13 cellular contexts compared by ENCODE assay signal in genomic region chr9:16257604-16258003, GRCh38.
A peak's percentile ranks its signal among the peaks of the same experiment; 100 is the strongest.
DNase-seq lines count a peak whose midpoint lies in the region; ATAC-seq and TF ChIP-seq lines count a peak whose summit lies in the region.
"Had no signal": no experiment of that assay in that cellular context is flagged by ENCODE, and none has a peak within 500 bp of the region (broad histone marks: within the 10 kb centered on the region; RNA-seq: fewer than 3 reads in every experiment).

No MANE protein-coding gene starts in this region.

- H3K36me3 ChIP-seq in BJ (ENCODE audit: control insufficient read depth, insufficient read depth, low read length) (no peaks in the 10 kb centered on the region), mesendoderm (ENCODE audit: control insufficient read depth, insufficient read depth, low read length) (no peaks in the 10 kb centered on the region)

- H3K27me3 ChIP-seq in BJ (ENCODE audit: control insufficient read depth, insufficient read depth, low read length) (no peaks in the 10 kb centered on the region; the same call in 1 of the 2 replicates), mesendoderm (ENCODE audit: insufficient read depth, low read length, poor library complexity) (no peaks in the 10 kb centered on the region)

- POLR2A ChIA-PET in BJ (lab: Charles Lee) = no interaction called here

- H4K5ac ChIP-seq in mesendoderm (ENCODE audit: low read length) = no peak overlapping the region

- no peak overlapping the region for H3K23ac ChIP-seq in mesendoderm (ENCODE audit: low read length)

- no peaks in the 10 kb centered on the region for H3K79me1 ChIP-seq in mesendoderm (ENCODE audit: low read length)

- ATAC-seq in GM19397 (IDR thresholded peaks at IDR 0.05; ENCODE audit: unreplicated experiment) (no peak), HG03045 (IDR thresholded peaks at IDR 0.05; ENCODE audit: unreplicated experiment) (no peak)

- no peak overlapping the region for H2AK5ac ChIP-seq in mesendoderm (ENCODE audit: low read length)

- no peak overlapping the region for H2BK120ac ChIP-seq in mesendoderm (ENCODE audit: low read depth, low read length)

- TF ChIP-seq CTCF in BJ (IDR thresholded peaks at IDR 0.05; ENCODE audit: insufficient read depth, low read depth, low read length) (peak; percentile 64), choroid plexus epithelial cell (conservative IDR thresholded peaks at IDR 0.05; ENCODE audit: low read depth, low read length) (peak; percentile 85)

- H3K4me1 ChIP-seq in mesendoderm (ENCODE audit: control insufficient read depth, low read depth, low read length) = peaks cover 7% of the 10 kb centered on the region

- no CpG with 5 or more reads among the region's 2 CpGs for WGBS in mesendoderm (ENCODE audit: extremely low coverage, insufficient coverage, low lambda C conversion rate)

- H3K18ac ChIP-seq in mesendoderm (ENCODE audit: low read length) = no peak overlapping the region

- H4K8ac ChIP-seq in mesendoderm (ENCODE audit: low read depth, low read length) = no peak overlapping the region

- no peak overlapping the region for H3K4me3 ChIP-seq in BJ (ENCODE audit: low read depth, low read length)
- no peak overlapping the region for H3K4me3 ChIP-seq in choroid plexus epithelial cell (ENCODE audit: low read depth, low read length)
- no peak overlapping the region for H3K4me3 ChIP-seq in mesendoderm (ENCODE audit: low read length)

- DNase-seq in BJ (ENCODE audit: low read depth) = no peak
- peak; percentile 15 for DNase-seq in M059J (ENCODE audit: low read depth)
- peak; percentile 57 for DNase-seq in choroid plexus epithelial cell (ENCODE audit: low read depth)
- DNase-seq in mesendoderm = peak; percentile 34
- no peak for DNase-seq in NCI-H2171 treated with DMSO at 0.1 percent for 48 hours (lab: John Stamatoyannopoulos, UW)
- no peak for DNase-seq in DMS153 treated with DMSO at 0.1 percent for 48 hours (lab: John Stamatoyannopoulos, UW; ENCODE audit: unreplicated experiment)
- DNase-seq: DMS79, kidney glomerular epithelial cell, NCI-H1436, substantia nigra, SW 1271 had no signal

- no peak overlapping the region for H3K27ac ChIP-seq in mesendoderm (ENCODE audit: low read depth, low read length)

- H3K9ac ChIP-seq in mesendoderm (ENCODE audit: low read length) = no peak overlapping the region

- no peak overlapping the region for H2BK5ac ChIP-seq in mesendoderm (ENCODE audit: low read length)

- no peak overlapping the region for H2BK15ac ChIP-seq in mesendoderm (replicated peaks; ENCODE audit: low read depth)

- H3K79me2 ChIP-seq in mesendoderm (ENCODE audit: control insufficient read depth, insufficient read depth, low read length) = no peaks in the 10 kb centered on the region

- no peak overlapping the region for H3K56ac ChIP-seq in mesendoderm (ENCODE audit: low read length)

- CTCF ChIA-PET in BJ (lab: Yijun Ruan, JAX) = interaction anchor here (0.8 to 3.9 kb wide), 6 partner anchors 9 to 101 kb away, joined by 3 to 31 read pairs (median 5); no protein-coding TSS in a partner anchor

- H3K4me2 ChIP-seq in mesendoderm (ENCODE audit: low read length) = no peak overlapping the region

- H3K4ac ChIP-seq in mesendoderm (ENCODE audit: low read depth, low read length) = no peak overlapping the region

Comparison
In these comparisons a context has a peak if more than half of its experiments do, and no peak if none do; other contexts are left out.
1. DNase-seq: peak in M059J (single experiment), choroid plexus epithelial cell (single experiment) and mesendoderm (single experiment); none in BJ (single experiment), NCI-H2171 treated with DMSO at 0.1 percent for 48 hours (single experiment) and DMS153 treated with DMSO at 0.1 percent for 48 hours (single experiment).